ENCODE assay signal across 8 cellular contexts in genomic region chr10:44878704-44879530, GRCh38. TPM values are rescaled to one million over a fixed set of nuclear protein-coding genes. Genes with fewer than 3 reads are reported as not detected.
DNase-seq lines count a peak whose midpoint lies in the region; ATAC-seq and TF ChIP-seq lines count a peak whose summit lies in the region.

No MANE protein-coding gene starts in this region.

- peaks cover 12% of the 10 kb centered on the region for H3K4me1 Mint-ChIP-seq in activated T-cell treated with anti-CD3 and anti-CD28 coated beads, Interleukin-2, amount 50 U/mL, for 4 hours (ENCODE audit: low read depth)

- no peaks in the 10 kb centered on the region for H3K36me3 ChIP-seq in mucosa of descending colon (ENCODE audit: low read depth)

- peaks cover 37% of the 10 kb centered on the region for H3K27me3 Mint-ChIP-seq in activated T-cell treated with anti-CD3 and anti-CD28 coated beads, Interleukin-2, amount 50 U/mL, for 4 hours (ENCODE audit: low read depth)

- no peak overlapping the region for H3K4me3 ChIP-seq in mucosa of descending colon

- peak; percentile 30 to 55 for DNase-seq in NCI-H187 (lab: John Stamatoyannopoulos, UW)
- no peak for DNase-seq in NCI-H187 treated with DMSO at 0.1 percent for 48 hours (lab: John Stamatoyannopoulos, UW)
- peak; percentile 3 to 51 for DNase-seq in NOMO-1 (lab: John Stamatoyannopoulos, UW; ENCODE audit: unreplicated experiment in 2 of 2)
- DNase-seq in activated T-cell treated with anti-CD3 and anti-CD28 coated beads, Interleukin-2, amount 50 U/mL, for 4 hours, result peak; percentile 74
- DNase-seq in mucosa of descending colon, result peak; percentile 83 to 92 (median 87)
- DNase-seq in stimulated activated CD8-positive, alpha-beta memory T cell treated with anti-CD3 and anti-CD28 coated beads, Interleukin-15, amount 100 ng/mL, for 4 hours (ENCODE audit: low read depth in 2 of 2), result peak; percentile 50 to 52

- no peaks in the 10 kb centered on the region for H3K36me3 Mint-ChIP-seq in activated T-cell treated with anti-CD3 and anti-CD28 coated beads, Interleukin-2, amount 50 U/mL, for 4 hours (ENCODE audit: insufficient read depth)

- H3K9me3 ChIP-seq in mucosa of descending colon, result no peaks in the 10 kb centered on the region

- intact Hi-C loops in mucosa of descending colon (cut with DNase I, micrococcal nuclease), result no loop called here

- H3K4me3 Mint-ChIP-seq in activated T-cell treated with anti-CD3 and anti-CD28 coated beads, Interleukin-2, amount 50 U/mL, for 4 hours, result peak overlapping the region; percentile 85

- no peak for TF ChIP-seq CTCF in mucosa of descending colon (IDR thresholded peaks at IDR 0.05)

- H3K9me3 Mint-ChIP-seq in activated T-cell treated with anti-CD3 and anti-CD28 coated beads, Interleukin-2, amount 50 U/mL, for 4 hours, result no peaks in the 10 kb centered on the region

- ATAC-seq in HG03432 (IDR thresholded peaks at IDR 0.05; ENCODE audit: unreplicated experiment) (peak; percentile 92), esophagus mucosa (peak; percentile 82), mucosa of descending colon (peak; percentile 94)
- peak; percentile 93 to 96 for ATAC-seq in activated T-cell treated with anti-CD3 and anti-CD28 coated beads, Interleukin-2, amount 50 U/mL, for 4 hours

- no peaks in the 10 kb centered on the region for H3K4me1 ChIP-seq in mucosa of descending colon (ENCODE audit: low read depth)

RNA-seq across cellular contexts. Expression of gene TMEM72, which starts 32.2 kb away (rescaled TPM):
- not detected for total RNA-seq in activated T-cell treated with anti-CD3 and anti-CD28 coated beads, Interleukin-2, amount 50 U/mL, for 4 hours
- total RNA-seq in esophagus mucosa, result not detected
- 10 to 100 TPM; 14.9 to 40.6 (median 17.4) TPM for total RNA-seq in mucosa of descending colon

Comparison
In these comparisons a context has a peak if more than half of its experiments do, and no peak if none do; other contexts are left out.
1. RNA of gene TMEM72, which starts 32.2 kb away (total RNA-seq): 14.9 to 40.6 TPM in mucosa of descending colon; not detected in activated T-cell treated with anti-CD3 and anti-CD28 coated beads, Interleukin-2, amount 50 U/mL, for 4 hours and not detected in esophagus mucosa (single experiment); every median in the first group is over 10 times any median in the second.
2. Peak in every context shown above with its lines, with median percentiles within 50 percentile points of each other: ATAC-seq.